In the genomic region with DNA sequence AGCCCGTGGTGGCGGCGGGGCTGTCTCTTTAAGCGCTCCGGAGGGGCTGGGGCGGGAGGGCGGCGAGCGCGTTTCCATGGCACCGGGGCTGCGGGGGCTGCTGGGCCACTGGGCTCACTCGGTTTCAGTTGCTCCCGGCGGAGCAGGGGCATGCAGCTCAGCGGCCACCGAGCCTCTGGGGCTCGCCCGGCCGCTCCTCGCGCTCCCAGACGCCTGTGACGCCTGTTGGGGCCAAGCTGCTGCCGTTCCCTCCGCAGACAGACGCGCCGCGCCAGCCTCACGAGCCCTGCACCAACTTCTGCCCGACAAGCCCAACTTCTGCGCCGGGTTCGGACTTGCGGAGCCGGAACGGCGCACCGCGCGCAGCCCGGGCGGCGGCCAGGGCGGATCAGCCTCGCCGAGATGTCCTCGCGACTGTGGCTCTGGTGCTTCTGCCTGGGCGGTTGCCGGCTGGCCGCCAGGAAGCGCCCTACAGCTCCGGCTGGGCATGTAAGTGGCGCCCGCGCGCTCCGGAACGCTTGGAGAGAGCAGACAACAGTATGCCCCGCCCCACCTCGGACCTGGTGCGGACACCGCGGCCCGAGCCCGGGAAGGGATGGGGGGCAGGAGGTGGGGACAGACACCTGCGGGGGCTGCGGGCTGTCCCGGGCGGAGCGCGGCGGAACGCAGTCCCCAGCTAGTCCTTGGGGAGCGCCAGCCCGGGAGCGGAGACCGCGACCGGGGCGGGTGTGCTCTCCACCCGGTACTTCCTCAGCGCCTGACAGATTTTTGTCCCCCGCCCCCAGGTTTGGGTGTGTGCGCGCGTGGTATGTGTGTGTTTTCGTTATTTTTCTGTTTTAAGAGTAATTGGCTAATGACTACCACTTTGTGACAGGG, we compare ENCODE assay signal across 8 cellular contexts.
DNase-seq lines count a peak whose midpoint lies in the region; ATAC-seq and TF ChIP-seq lines count a peak whose summit lies in the region.

No MANE protein-coding gene starts in this region.

- no peaks in the 10 kb centered on the region for H3K36me3 Mint-ChIP-seq in activated T-helper 1 cell treated with anti-CD3 and anti-CD28 coated beads, Interleukin-12 subunit alpha, Interleukin-12 subunit beta, Interleukin-2, Interleukin-4 antibody, amounts not matched to agents 30 ng/mL and 10 ng/mL and 1 ng/mL, durations not matched to agents 14 hours and 24 hours and 36 hours (ENCODE audit: low read depth)

- peaks cover 0 to 28% of the 10 kb centered on the region in 2 donors for H3K36me3 ChIP-seq in neuronal stem cell (replicated peaks in 1 of 2; ENCODE audit: control insufficient read depth in 2 of 2, insufficient read depth in 2 of 2, low read length in 2 of 2)

- H3K27me3 ChIP-seq in neuronal stem cell (ENCODE audit: control insufficient read depth in 3 of 3, insufficient read depth in 3 of 3, low read depth in 1 of 3, low read length in 3 of 3) = no peaks in the 10 kb centered on the region

- no peak overlapping the region for H4K8ac ChIP-seq in neuronal stem cell (ENCODE audit: low read depth, low read length)

- H3K9ac ChIP-seq in neuronal stem cell (ENCODE audit: low read depth, low read length, poor library complexity) = peak overlapping the region; percentile 98

- H2BK5ac ChIP-seq in neuronal stem cell (ENCODE audit: low read length) = peak overlapping the region; percentile 98

- peak overlapping the region; percentile 87 to 98 for H3K4me3 ChIP-seq in neuronal stem cell (ENCODE audit: low read length in 2 of 2)

- H2AK5ac ChIP-seq in neuronal stem cell (ENCODE audit: low read depth, low read length) = no peak overlapping the region

- H3K27ac Mint-ChIP-seq in activated T-helper 1 cell treated with anti-CD3 and anti-CD28 coated beads, Interleukin-12 subunit alpha, Interleukin-12 subunit beta, Interleukin-2, Interleukin-4 antibody, amounts not matched to agents 30 ng/mL and 10 ng/mL and 1 ng/mL, durations not matched to agents 14 hours and 24 hours and 36 hours = no peak overlapping the region

- no peak overlapping the region for H4K91ac ChIP-seq in neuronal stem cell (ENCODE audit: low read depth, low read length, poor library complexity)

- H3K4me3 Mint-ChIP-seq in activated T-helper 1 cell treated with anti-CD3 and anti-CD28 coated beads, Interleukin-12 subunit alpha, Interleukin-12 subunit beta, Interleukin-2, Interleukin-4 antibody, amounts not matched to agents 30 ng/mL and 10 ng/mL and 1 ng/mL, durations not matched to agents 14 hours and 24 hours and 36 hours = peak overlapping the region; percentile 76

- H3K4me1 Mint-ChIP-seq in activated T-helper 1 cell treated with anti-CD3 and anti-CD28 coated beads, Interleukin-12 subunit alpha, Interleukin-12 subunit beta, Interleukin-2, Interleukin-4 antibody, amounts not matched to agents 30 ng/mL and 10 ng/mL and 1 ng/mL, durations not matched to agents 14 hours and 24 hours and 36 hours (ENCODE audit: low read depth) = peaks cover 15% of the 10 kb centered on the region

- peak overlapping the region; percentile 89 for H2AFZ ChIP-seq in neuronal stem cell (ENCODE audit: low read length)

- peak overlapping the region; percentile 100 for H3K14ac ChIP-seq in neuronal stem cell (ENCODE audit: low read length)

- peak overlapping the region; percentile 100 for H3K18ac ChIP-seq in neuronal stem cell (ENCODE audit: low read length)

- peak overlapping the region; percentile 80 for H3K23ac ChIP-seq in neuronal stem cell (ENCODE audit: low read depth, low read length, poor library complexity)

- peak overlapping the region; percentile 100 for H3K27ac ChIP-seq in neuronal stem cell (replicated peaks; ENCODE audit: low read length)

- no peak overlapping the region for H2BK120ac ChIP-seq in neuronal stem cell (ENCODE audit: low read depth, low read length)

- H3K4ac ChIP-seq in neuronal stem cell (ENCODE audit: low read length) = no peak overlapping the region

- peaks cover 45% of the 10 kb centered on the region for H3K27me3 Mint-ChIP-seq in activated T-helper 1 cell treated with anti-CD3 and anti-CD28 coated beads, Interleukin-12 subunit alpha, Interleukin-12 subunit beta, Interleukin-2, Interleukin-4 antibody, amounts not matched to agents 30 ng/mL and 10 ng/mL and 1 ng/mL, durations not matched to agents 14 hours and 24 hours and 36 hours (ENCODE audit: insufficient read depth)

- TF ChIP-seq POLR2A in GM19193 (IDR thresholded peaks at IDR 0.05; ENCODE audit: extremely low read depth, insufficient read depth, insufficient read length) = peak; percentile 82

- H3K9me3 Mint-ChIP-seq in activated T-helper 1 cell treated with anti-CD3 and anti-CD28 coated beads, Interleukin-12 subunit alpha, Interleukin-12 subunit beta, Interleukin-2, Interleukin-4 antibody, amounts not matched to agents 30 ng/mL and 10 ng/mL and 1 ng/mL, durations not matched to agents 14 hours and 24 hours and 36 hours = no peaks in the 10 kb centered on the region

- WGBS in neuronal stem cell (ENCODE audit: extremely low coverage in 2 of 2, insufficient read length in 2 of 2, insufficient replicate concordance in 1 of 2), 2 donors = no CpG with 5 or more reads among the region's 90 CpGs

- H3K4me2 ChIP-seq in neuronal stem cell (ENCODE audit: insufficient read depth, low read length, poor library complexity, severe bottlenecking) = peak overlapping the region; percentile 98

- DNase-seq in DMS 273 treated with DMSO at 0.1 percent for 48 hours (lab: John Stamatoyannopoulos, UW) (peak; percentile 82), NCI-H345 (lab: John Stamatoyannopoulos, UW) (peak; percentile 47), globus pallidus (ENCODE audit: low spot score) (peak; percentile 42), neuronal stem cell (ENCODE audit: low spot score) (peak; percentile 88), HT-29 (ENCODE audit: low spot score) (no peak)
- peak; percentile 2 for DNase-seq in activated T-helper 1 cell treated with anti-CD3 and anti-CD28 coated beads, Interleukin-12 subunit alpha, Interleukin-12 subunit beta, Interleukin-2, Interleukin-4 antibody, amounts not matched to agents 30 ng/mL and 10 ng/mL and 1 ng/mL, durations not matched to agents 14 hours and 24 hours and 36 hours (ENCODE audit: low spot score)

- H2BK12ac ChIP-seq in neuronal stem cell (ENCODE audit: low read length) = peak overlapping the region; percentile 90

- H3K9me3 ChIP-seq in neuronal stem cell (replicated peaks in 1 of 2; ENCODE audit: control insufficient read depth in 2 of 2, insufficient read depth in 1 of 2, low read depth in 1 of 2, low read length in 2 of 2) = peaks cover 0 to 26% of the 10 kb centered on the region in 2 donors

- peak; percentile 66 for ATAC-seq in HG03159 (IDR thresholded peaks at IDR 0.05; ENCODE audit: unreplicated experiment)

- H3K4me1 ChIP-seq in neuronal stem cell (ENCODE audit: control insufficient read depth in 2 of 2, insufficient read depth in 1 of 2, low read depth in 1 of 2, low read length in 2 of 2) = peaks cover 0 to 1% of the 10 kb centered on the region in 2 donors

- H2BK15ac ChIP-seq in neuronal stem cell (ENCODE audit: low read length) = peak overlapping the region; percentile 94

- intact Hi-C loops in activated T-helper 1 cell treated with anti-CD3 and anti-CD28 coated beads, Interleukin-12 subunit alpha, Interleukin-12 subunit beta, Interleukin-2, Interleukin-4 antibody, amounts not matched to agents 30 ng/mL and 10 ng/mL and 1 ng/mL, durations not matched to agents 14 hours and 24 hours and 36 hours (cut with micrococcal nuclease) = no loop called here

- no peaks in the 10 kb centered on the region for H3K79me1 ChIP-seq in neuronal stem cell (ENCODE audit: low read depth, low read length)
